In genomic region chr15:31302778-31303433, GRCh38 we compare ENCODE assay signal across 9 cellular contexts. TPM values are rescaled to one million over a fixed set of nuclear protein-coding genes. Genes with fewer than 3 reads are reported as not detected.
DNase-seq lines count a peak whose midpoint lies in the region; ATAC-seq lines count a peak whose summit lies in the region.
"Had no signal": no experiment of that assay in that cellular context is flagged by ENCODE, and none has a peak within 500 bp of the region (broad histone marks: within the 10 kb centered on the region; RNA-seq: fewer than 3 reads in every experiment).

No MANE protein-coding gene starts in this region.

- no peak for DNase-seq in left ventricle myocardium superior
- no peak for DNase-seq in Right ventricle myocardium inferior (ENCODE audit: missing footprints)
- DNase-seq in OCI-M1 (lab: John Stamatoyannopoulos, UW) = peak; percentile 27
- peak; percentile 65 for DNase-seq in iPS-NIHi7 (ENCODE audit: extremely low spot score)
- DNase-seq in stimulated activated CD4-positive, alpha-beta T cell treated with anti-CD3 and anti-CD28 coated beads, Interleukin-12 subunit alpha, Interleukin-12 subunit beta, amount 100 ng/mL, for 4 hours = no peak
- DNase-seq in DMS153 (lab: John Stamatoyannopoulos, UW) = no peak
- DNase-seq in AG08395 (ENCODE audit: low spot score) = no peak
- DNase-seq: NCI-H1092 treated with DMSO at 0.1 percent for 48 hours had no signal

- ATAC-seq in left ventricle myocardium superior (peak; percentile 17), Right ventricle myocardium inferior (no peak), HG03469 (IDR thresholded peaks at IDR 0.05; ENCODE audit: unreplicated experiment) (no peak)

- intact Hi-C loops in left ventricle myocardium superior (cut with micrococcal nuclease) (no loop called here), Right ventricle myocardium inferior (cut with DNase I) (loop anchor here (5.0 kb wide), 1 partner anchor 71 kb away; no protein-coding TSS in a partner anchor)

RNA-seq across cellular contexts. Expression of gene KLF13, which starts 23.7 kb away (rescaled TPM):
- total RNA-seq in left ventricle myocardium superior (85.3 TPM), Right ventricle myocardium inferior (63.4 TPM)

Comparison
In these comparisons a context has a peak if more than half of its experiments do, and no peak if none do; other contexts are left out.
1. DNase-seq: peak in OCI-M1 (single experiment) and iPS-NIHi7 (single experiment); none in left ventricle myocardium superior (single experiment), Right ventricle myocardium inferior (single experiment), stimulated activated CD4-positive, alpha-beta T cell treated with anti-CD3 and anti-CD28 coated beads, Interleukin-12 subunit alpha, Interleukin-12 subunit beta, amount 100 ng/mL, for 4 hours (single experiment), DMS153 (single experiment) and AG08395 (single experiment).